ENCODE assay signal across 15 cellular contexts in genomic region chr2:142716463-142717242, GRCh38.
DNase-seq lines count a peak whose midpoint lies in the region; ATAC-seq, FAIRE-seq and TF ChIP-seq lines count a peak whose summit lies in the region.
"Had no signal": no experiment of that assay in that cellular context is flagged by ENCODE, and none has a peak within 500 bp of the region (broad histone marks: within the 10 kb centered on the region; RNA-seq: fewer than 3 reads in every experiment).

No MANE protein-coding gene starts in this region.

- H3K36me3 Mint-ChIP-seq in H9 (ENCODE audit: insufficient read depth in 1 of 3, low read depth in 3 of 3) (no peaks in the 10 kb centered on the region), astrocyte (ENCODE audit: low read depth, unreplicated experiment) (no peaks in the 10 kb centered on the region)
- H3K36me3 Mint-ChIP-seq: activated naive CD8-positive, alpha-beta T cell treated with anti-CD3 and anti-CD28 coated beads for 36 hours had no signal

- no peak overlapping the region for H3K4me2 ChIP-seq in H9 (ENCODE audit: insufficient read depth, insufficient read length, low read length)
- peak overlapping the region; percentile 55 for H3K4me2 ChIP-seq in astrocyte (ENCODE audit: low read length)
- H3K4me2 ChIP-seq: BLaER1 treated with 17β-estradiol and CSF1 and Interleukin-3, amounts not matched to agents 10 nM and 100 nM had no signal

- H4K8ac ChIP-seq in H9 (replicated peaks; ENCODE audit: insufficient read length, low read depth, low read length): no peak overlapping the region

- no peak for ATAC-seq in HG03175 (IDR thresholded peaks at IDR 0.05; ENCODE audit: unreplicated experiment)
- ATAC-seq in stimulated activated naive CD8-positive, alpha-beta T cell treated with anti-CD3 and anti-CD28 coated beads, Interleukin-15, amount 100 ng/mL, for 72 hours: no peak
- ATAC-seq: effector memory CD8-positive, alpha-beta T cell had no signal

- H3K4me1 ChIP-seq in H9 (ENCODE audit: insufficient read depth, low read length) (peaks cover 2% of the 10 kb centered on the region; the same call in 1 of the 2 replicates), astrocyte (ENCODE audit: insufficient read depth, low read length) (peaks cover 9% of the 10 kb centered on the region)
- H3K4me1 ChIP-seq: BLaER1 treated with 17β-estradiol and CSF1 and Interleukin-3, amounts not matched to agents 10 nM and 100 nM had no signal

- no peaks in the 10 kb centered on the region for H3K79me1 ChIP-seq in H9 (ENCODE audit: insufficient read depth, low read depth, low read length, poor library complexity, severe bottlenecking)

- no peak overlapping the region for H3K14ac ChIP-seq in H9 (ENCODE audit: insufficient read depth, low read length)

- DNase-seq in H9 (peak; percentile 41), astrocyte (ENCODE audit: low read depth) (peak; percentile 78), fibroblast of villous mesenchyme (ENCODE audit: low read depth) (peak; percentile 26), retinal pigment epithelial cell (ENCODE audit: low read depth) (peak; percentile 20), cerebellar cortex (ENCODE audit: low spot score) (no peak), NCI-H187 (lab: John Stamatoyannopoulos, UW) (no peak)
- no peak for DNase-seq in stimulated activated naive CD8-positive, alpha-beta T cell treated with anti-CD3 and anti-CD28 coated beads, Interleukin-15, amount 100 ng/mL, for 72 hours
- DNase-seq: activated B cell treated with CpG ODN at 0.5 μM for 24 hours; activated naive CD8-positive, alpha-beta T cell treated with anti-CD3 and anti-CD28 coated beads for 36 hours; DMS79; effector memory CD8-positive, alpha-beta T cell; NCI-H2107; posterior cingulate gyrus had no signal

- no peak overlapping the region for H4K5ac ChIP-seq in H9 (ENCODE audit: insufficient read length, low read depth, low read length)

- H2BK5ac ChIP-seq in H9 (ENCODE audit: insufficient read length, low read length): no peak overlapping the region

- H3K4me1 Mint-ChIP-seq in H9 (peaks cover 31 to 32% of the 10 kb centered on the region in 2 experiments), astrocyte (ENCODE audit: low read depth, unreplicated experiment) (peaks cover 11% of the 10 kb centered on the region)
- H3K4me1 Mint-ChIP-seq in stimulated activated naive CD8-positive, alpha-beta T cell treated with anti-CD3 and anti-CD28 coated beads, Interleukin-15, amount 100 ng/mL, for 72 hours: no peaks in the 10 kb centered on the region
- H3K4me1 Mint-ChIP-seq: activated B cell treated with CpG ODN at 0.5 μM for 24 hours; activated naive CD8-positive, alpha-beta T cell treated with anti-CD3 and anti-CD28 coated beads for 36 hours had no signal

- H3K9me3 ChIP-seq in H9 (ENCODE audit: control insufficient read depth, low read depth, low read length) (no peaks in the 10 kb centered on the region), astrocyte (ENCODE audit: insufficient read depth, low read depth, low read length) (no peaks in the 10 kb centered on the region)
- H3K9me3 ChIP-seq: BLaER1 treated with 17β-estradiol and CSF1 and Interleukin-3, amounts not matched to agents 10 nM and 100 nM had no signal

- no peak overlapping the region for H2BK12ac ChIP-seq in H9 (ENCODE audit: insufficient read length, low read depth, low read length)

- H3K18ac ChIP-seq in H9 (ENCODE audit: insufficient read length, low read depth, low read length): no peak overlapping the region

- no peaks in the 10 kb centered on the region for H3K27me3 ChIP-seq in H9 (ENCODE audit: insufficient read depth, low read length)
- H3K27me3 ChIP-seq in astrocyte (ENCODE audit: insufficient read depth, low read length): no peaks in the 10 kb centered on the region
- H3K27me3 ChIP-seq: BLaER1 treated with 17β-estradiol and CSF1 and Interleukin-3, amounts not matched to agents 10 nM and 100 nM had no signal

- H3K9ac ChIP-seq in H9 (ENCODE audit: extremely low read depth, insufficient read length, low read length) (no peak overlapping the region), astrocyte (ENCODE audit: low read length) (no peak overlapping the region)
- H3K9ac ChIP-seq: BLaER1 treated with 17β-estradiol and CSF1 and Interleukin-3, amounts not matched to agents 10 nM and 100 nM had no signal

- H3T11ph ChIP-seq in H9 (ENCODE audit: low read length): no peak overlapping the region

- H3K36me3 ChIP-seq in astrocyte (ENCODE audit: insufficient read depth, low read length): no peaks in the 10 kb centered on the region
- H3K36me3 ChIP-seq: BLaER1 treated with 17β-estradiol and CSF1 and Interleukin-3, amounts not matched to agents 10 nM and 100 nM had no signal

- no peak overlapping the region for H2BK120ac ChIP-seq in H9 (ENCODE audit: low read depth, low read length, poor library complexity, severe bottlenecking)

- H4K91ac ChIP-seq in H9 (ENCODE audit: insufficient read length, low read depth, low read length): no peak overlapping the region

- H3K23ac ChIP-seq in H9 (ENCODE audit: insufficient read length, low read depth, low read length): no peak overlapping the region

- no peaks in the 10 kb centered on the region for H3K27me3 Mint-ChIP-seq in H9 (ENCODE audit: low read depth)
- H3K27me3 Mint-ChIP-seq in astrocyte (ENCODE audit: low read depth, unreplicated experiment): no peaks in the 10 kb centered on the region
- no peaks in the 10 kb centered on the region for H3K27me3 Mint-ChIP-seq in stimulated activated naive CD8-positive, alpha-beta T cell treated with anti-CD3 and anti-CD28 coated beads, Interleukin-15, amount 100 ng/mL, for 72 hours
- H3K27me3 Mint-ChIP-seq: activated naive CD8-positive, alpha-beta T cell treated with anti-CD3 and anti-CD28 coated beads for 36 hours; effector memory CD8-positive, alpha-beta T cell had no signal

- WGBS in H9 (ENCODE audit: extremely low coverage, insufficient read length, low lambda C conversion rate): no CpG with 5 or more reads among the region's 6 CpGs

- no peak overlapping the region for H3K27ac ChIP-seq in H9 (ENCODE audit: insufficient read length, low read depth, low read length)
- H3K27ac ChIP-seq in astrocyte (ENCODE audit: low read depth, low read length): peak overlapping the region; percentile 46
- H3K27ac ChIP-seq: BLaER1 treated with 17β-estradiol and CSF1 and Interleukin-3, amounts not matched to agents 10 nM and 100 nM had no signal

- H2AFZ ChIP-seq in H9 (ENCODE audit: low read length): no peak overlapping the region
- H2AFZ ChIP-seq in astrocyte (ENCODE audit: low read depth, low read length): peak overlapping the region; percentile 34

- H4K20me1 ChIP-seq in H9 (ENCODE audit: control insufficient read depth, insufficient read depth, insufficient read length) (no peaks in the 10 kb centered on the region), astrocyte (ENCODE audit: insufficient read depth, low read length) (no peaks in the 10 kb centered on the region)
- H4K20me1 ChIP-seq: BLaER1 treated with 17β-estradiol and CSF1 and Interleukin-3, amounts not matched to agents 10 nM and 100 nM had no signal

- H3K9me3 Mint-ChIP-seq in H9: peaks cover 3 to 5% of the 10 kb centered on the region in 2 experiments; a peak in 3 of 5 replicates
- no peaks in the 10 kb centered on the region for H3K9me3 Mint-ChIP-seq in astrocyte (ENCODE audit: unreplicated experiment)
- H3K9me3 Mint-ChIP-seq in stimulated activated naive CD8-positive, alpha-beta T cell treated with anti-CD3 and anti-CD28 coated beads, Interleukin-15, amount 100 ng/mL, for 72 hours: peaks cover 0 to 8% of the 10 kb centered on the region in 2 donors
- H3K9me3 Mint-ChIP-seq: activated B cell treated with CpG ODN at 0.5 μM for 24 hours had no signal

- H3K56ac ChIP-seq in H9 (ENCODE audit: insufficient read length, low read depth, low read length): no peak overlapping the region

- H3K4me3 ChIP-seq in astrocyte (ENCODE audit: insufficient read depth, low read depth, low read length) (no peak overlapping the region), fibroblast of villous mesenchyme (ENCODE audit: low read depth, low read length) (no peak overlapping the region), retinal pigment epithelial cell (ENCODE audit: low read length) (no peak overlapping the region)
- H3K4me3 ChIP-seq: BLaER1 treated with 17β-estradiol and CSF1 and Interleukin-3, amounts not matched to agents 10 nM and 100 nM had no signal

- no peak overlapping the region for H3K27ac Mint-ChIP-seq in H9
- peak overlapping the region; percentile 28 for H3K27ac Mint-ChIP-seq in astrocyte (ENCODE audit: unreplicated experiment)
- no peak overlapping the region for H3K27ac Mint-ChIP-seq in stimulated activated naive CD8-positive, alpha-beta T cell treated with anti-CD3 and anti-CD28 coated beads, Interleukin-15, amount 100 ng/mL, for 72 hours
- H3K27ac Mint-ChIP-seq: activated B cell treated with CpG ODN at 0.5 μM for 24 hours; activated naive CD8-positive, alpha-beta T cell treated with anti-CD3 and anti-CD28 coated beads for 36 hours; effector memory CD8-positive, alpha-beta T cell had no signal

- H2BK20ac ChIP-seq in H9 (ENCODE audit: low read depth, low read length, poor library complexity, severe bottlenecking): no peak overlapping the region

- peak; percentile 60 for FAIRE-seq in astrocyte (lab: Jason Lieb, UNC)

- no peak overlapping the region for H3K4me3 Mint-ChIP-seq in H9
- H3K4me3 Mint-ChIP-seq in astrocyte (ENCODE audit: unreplicated experiment): no peak overlapping the region
- no peak overlapping the region for H3K4me3 Mint-ChIP-seq in stimulated activated naive CD8-positive, alpha-beta T cell treated with anti-CD3 and anti-CD28 coated beads, Interleukin-15, amount 100 ng/mL, for 72 hours
- H3K4me3 Mint-ChIP-seq: activated B cell treated with CpG ODN at 0.5 μM for 24 hours; activated naive CD8-positive, alpha-beta T cell treated with anti-CD3 and anti-CD28 coated beads for 36 hours; effector memory CD8-positive, alpha-beta T cell had no signal

- no peaks in the 10 kb centered on the region for H3K23me2 ChIP-seq in H9 (ENCODE audit: insufficient read length, low read depth, low read length, poor library complexity, severe bottlenecking)

- no peak overlapping the region for H2BK15ac ChIP-seq in H9 (ENCODE audit: low read depth, low read length)

- H3K79me2 ChIP-seq in H9 (ENCODE audit: insufficient read depth, low read length) (no peaks in the 10 kb centered on the region), astrocyte (ENCODE audit: insufficient read depth, low read length) (no peaks in the 10 kb centered on the region)

- no peak overlapping the region for H2AK5ac ChIP-seq in H9 (ENCODE audit: insufficient read length, low read length)

- no peak for TF ChIP-seq CTCF in H9 (conservative IDR thresholded peaks at IDR 0.05)
- TF ChIP-seq CTCF in astrocyte (IDR thresholded peaks at IDR 0.05; ENCODE audit: insufficient read depth, low read depth, low read length): no peak
- TF ChIP-seq CTCF in fibroblast of villous mesenchyme (IDR thresholded peaks at IDR 0.05; ENCODE audit: insufficient read depth, low read depth, low read length): no peak
- no peak for TF ChIP-seq CTCF in retinal pigment epithelial cell (conservative IDR thresholded peaks at IDR 0.05; ENCODE audit: low read depth, low read length)

- no peak overlapping the region for H3K4ac ChIP-seq in H9 (ENCODE audit: low read depth, low read length)

Comparison
In these comparisons a context has a peak if more than half of its experiments do, and no peak if none do; other contexts are left out.
1. DNase-seq: peak in H9 (single experiment), astrocyte (single experiment), fibroblast of villous mesenchyme (single experiment) and retinal pigment epithelial cell (single experiment); none in cerebellar cortex (single experiment), stimulated activated naive CD8-positive, alpha-beta T cell treated with anti-CD3 and anti-CD28 coated beads, Interleukin-15, amount 100 ng/mL, for 72 hours (0 of 2) and NCI-H187 (0 of 2).